In the genomic region with DNA sequence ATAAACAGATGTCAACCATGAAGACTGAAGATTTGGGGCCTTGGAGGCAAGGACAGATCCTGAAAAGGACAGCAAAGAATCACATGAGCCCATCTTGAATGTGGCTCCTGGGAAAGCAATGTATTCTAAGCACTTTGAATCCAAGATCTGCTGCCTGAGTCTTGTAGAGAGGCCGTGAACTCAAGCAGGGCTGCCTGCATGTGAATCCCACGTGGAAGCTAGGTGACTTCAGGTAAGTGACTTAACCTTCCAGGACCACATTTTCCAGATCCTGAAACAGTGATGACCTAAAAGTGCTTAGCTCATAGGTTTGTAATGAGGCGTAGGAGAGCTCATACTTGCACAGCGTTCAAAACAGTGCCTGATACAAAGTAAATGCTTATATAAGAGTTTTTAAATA, we compare ENCODE assay signal across 27 cellular contexts.
"Had no signal": no experiment of that assay in that cellular context is flagged by ENCODE, and none has a peak within 500 bp of the region (broad histone marks: within the 10 kb centered on the region; RNA-seq: fewer than 3 reads in every experiment).

No MANE protein-coding gene starts in this region.

- FAIRE-seq: K562 had no signal

- H3K4me1 Mint-ChIP-seq: activated CD4-positive, alpha-beta memory T cell treated with anti-CD3 and anti-CD28 coated beads, Interleukin-2, amount 10 ng/mL, durations not matched to agents 7 days and 5 days; activated CD8-positive, alpha-beta memory T cell treated with anti-CD3 and anti-CD28 coated beads, Interleukin-2, amount 10 ng/mL, durations not matched to agents 7 days and 5 days; activated naive CD8-positive, alpha-beta T cell treated with anti-CD3 and anti-CD28 coated beads for 36 hours had no signal

- H3K4me3 ChIP-seq: K562 had no signal

- H3K36me3 Mint-ChIP-seq: activated CD8-positive, alpha-beta memory T cell treated with anti-CD3 and anti-CD28 coated beads, Interleukin-2, amount 10 ng/mL, durations not matched to agents 7 days and 5 days; activated naive CD8-positive, alpha-beta T cell treated with anti-CD3 and anti-CD28 coated beads for 36 hours had no signal

- H3K27ac Mint-ChIP-seq: activated CD4-positive, alpha-beta memory T cell treated with anti-CD3 and anti-CD28 coated beads, Interleukin-2, amount 10 ng/mL, durations not matched to agents 7 days and 5 days; activated CD8-positive, alpha-beta memory T cell treated with anti-CD3 and anti-CD28 coated beads, Interleukin-2, amount 10 ng/mL, durations not matched to agents 7 days and 5 days; activated naive CD8-positive, alpha-beta T cell treated with anti-CD3 and anti-CD28 coated beads for 36 hours had no signal

- H3K27me3 ChIP-seq: brain microvascular endothelial cell had no signal

- H3K36me3 ChIP-seq: brain microvascular endothelial cell, WERI-Rb-1 had no signal

- H3K27me3 Mint-ChIP-seq: activated CD4-positive, alpha-beta memory T cell treated with anti-CD3 and anti-CD28 coated beads, Interleukin-2, amount 10 ng/mL, durations not matched to agents 7 days and 5 days; activated CD8-positive, alpha-beta memory T cell treated with anti-CD3 and anti-CD28 coated beads, Interleukin-2, amount 10 ng/mL, durations not matched to agents 7 days and 5 days; activated naive CD8-positive, alpha-beta T cell treated with anti-CD3 and anti-CD28 coated beads for 36 hours had no signal

- ATAC-seq: activated CD8-positive, alpha-beta memory T cell treated with anti-CD3 and anti-CD28 coated beads, Interleukin-2, amount 10 ng/mL, durations not matched to agents 7 days and 5 days; K562 had no signal

- DNase-seq: activated CD4-positive, alpha-beta memory T cell treated with anti-CD3 and anti-CD28 coated beads, Interleukin-2, amount 10 ng/mL, durations not matched to agents 7 days and 5 days; activated CD4-positive, alpha-beta T cell treated with anti-CD3 and anti-CD28 coated beads for 1 hour; activated CD4-positive, alpha-beta T cell treated with anti-CD3 and anti-CD28 coated beads for 48 hours; activated CD4-positive, CD25-positive, alpha-beta regulatory T cell; activated CD8-positive, alpha-beta memory T cell treated with anti-CD3 and anti-CD28 coated beads for 24 hours; activated CD8-positive, alpha-beta memory T cell treated with anti-CD3 and anti-CD28 coated beads, Interleukin-2, amount 10 ng/mL, durations not matched to agents 7 days and 5 days; activated CD8-positive, alpha-beta memory T cell treated with anti-CD3 and anti-CD28 coated beads, Interleukin-2, amount 50 U/mL, for 48 hours; activated effector memory CD4-positive, alpha-beta T cell treated with Interleukin-2 at 50 U/mL for 16 hours; activated naive CD4-positive, alpha-beta T cell treated with anti-CD3 and anti-CD28 coated beads, Interleukin-2, amount 50 U/mL, for 16 hours; activated naive CD8-positive, alpha-beta T cell treated with anti-CD3 and anti-CD28 coated beads for 36 hours; activated T-cell treated with anti-CD3 and anti-CD28 coated beads, Interleukin-2, amount 50 U/mL, for 48 hours; amniotic stem cell; aorta; brain microvascular endothelial cell; NCI-H146; NCI-H187; NCI-H2107; NCI-H2171; NCI-H510A; NCI-H526; OCI-M1; Right ventricle myocardium superior; SW 1271; T-helper 1 cell; T1000; WERI-Rb-1 had no signal

- H3K27ac ChIP-seq: brain microvascular endothelial cell, WERI-Rb-1 had no signal

- H3K4me3 Mint-ChIP-seq: activated CD4-positive, alpha-beta memory T cell treated with anti-CD3 and anti-CD28 coated beads, Interleukin-2, amount 10 ng/mL, durations not matched to agents 7 days and 5 days; activated CD8-positive, alpha-beta memory T cell treated with anti-CD3 and anti-CD28 coated beads, Interleukin-2, amount 10 ng/mL, durations not matched to agents 7 days and 5 days; activated naive CD8-positive, alpha-beta T cell treated with anti-CD3 and anti-CD28 coated beads for 36 hours had no signal
